30 cellular contexts compared by ENCODE assay signal in the genomic region with DNA sequence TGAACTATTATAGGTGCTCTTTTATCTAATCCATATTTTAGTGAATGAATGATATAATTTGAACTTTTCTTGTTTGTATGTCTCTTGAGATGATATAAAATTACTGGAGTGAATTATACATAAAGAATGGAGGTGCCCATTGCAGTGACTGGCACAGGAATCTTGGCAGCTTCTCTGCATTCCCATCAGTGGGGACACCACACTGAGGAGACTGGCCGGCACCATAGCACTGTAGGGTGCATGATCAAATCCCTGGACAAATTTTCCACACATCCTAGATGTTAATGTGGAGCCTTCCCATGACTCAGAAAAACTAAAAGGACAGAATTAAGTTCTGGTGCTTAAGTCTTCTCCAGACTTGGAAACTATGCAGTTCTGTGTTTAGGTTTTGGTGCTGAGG.
"Had no signal": no experiment of that assay in that cellular context is flagged by ENCODE, and none has a peak within 500 bp of the region (broad histone marks: within the 10 kb centered on the region; RNA-seq: fewer than 3 reads in every experiment).

No MANE protein-coding gene starts in this region.

- DNase-seq: naive thymus-derived CD8-positive, alpha-beta T cell; nephron progenitor cell; occipital lobe; ovary; posterior cingulate gyrus; psoas muscle; right cardiac atrium; right lobe of liver; spleen; stimulated activated CD4-positive, alpha-beta T cell treated with anti-CD3 and anti-CD28 coated beads, Interleukin-12 subunit alpha, Interleukin-12 subunit beta, amount 100 ng/mL, for 4 hours; stimulated activated CD4-positive, alpha-beta T cell treated with anti-CD3 and anti-CD28 coated beads, Interleukin-1b, Interleukin-23, amount 100 ng/mL, for 48 hours; stimulated activated CD4-positive, alpha-beta T cell treated with anti-CD3 and anti-CD28 coated beads, Interleukin-4, amount 100 ng/mL, for 1 hour; stimulated activated CD4-positive, alpha-beta T cell treated with anti-CD3 and anti-CD28 coated beads, Interleukin-4, amount 100 ng/mL, for 4 hours; stimulated activated CD8-positive, alpha-beta memory T cell treated with anti-CD3 and anti-CD28 coated beads, Interleukin-4, amount 100 ng/mL, for 48 hours; stimulated activated naive CD4-positive, alpha-beta T cell; stimulated activated naive CD8-positive, alpha-beta T cell treated with anti-CD3 and anti-CD28 coated beads, Interleukin-15, amount 100 ng/mL, for 72 hours; stimulated activated naive CD8-positive, alpha-beta T cell treated with anti-CD3 and anti-CD28 coated beads, Interleukin-15, Interleukin-2, amounts not matched to agents 100 U/mL and 50 U/mL, for 24 hours; substantia nigra; testis; thyroid gland; trophoblast cell; upper lobe of left lung had no signal

- H3K4me1 ChIP-seq: parathyroid adenoma, psoas muscle, right lobe of liver, spleen, suprapubic skin, testis, thyroid gland, tibial nerve, upper lobe of left lung, vagina had no signal

- H3K9me3 ChIP-seq: ovary, psoas muscle, right lobe of liver, suprapubic skin, testis, thyroid gland, upper lobe of left lung, vagina had no signal

- H3K27me3 ChIP-seq: ovary, right lobe of liver, spleen, suprapubic skin, testis, thyroid gland, upper lobe of left lung, vagina had no signal

- H3K4me3 ChIP-seq: ovary, psoas muscle, right lobe of liver, skin epidermis, smooth muscle cell, spleen, suprapubic skin, testis, thyroid gland, tibial nerve, upper lobe of left lung, vagina had no signal

- H3K36me3 ChIP-seq: ovary, right lobe of liver, spleen, suprapubic skin, thyroid gland, tibial nerve, upper lobe of left lung, vagina had no signal

- ATAC-seq: naive thymus-derived CD8-positive, alpha-beta T cell; natural killer cell treated with Interleukin-12 subunit alpha and Interleukin-12 subunit beta and Interleukin-15 and Interleukin-18, amount 100 ng/mL, for 72 hours; psoas muscle; right cardiac atrium; right lobe of liver; stimulated activated memory B cell treated with anti-CD40 and anti-IgM and Interleukin-4, amounts not matched to agents 10 μg/mL and 1 μg/mL and 100 μg/mL, for 72 hours; stimulated activated naive CD8-positive, alpha-beta T cell treated with anti-CD3 and anti-CD28 coated beads, Interleukin-15, Interleukin-2, amounts not matched to agents 100 U/mL and 50 U/mL, for 24 hours had no signal

- H3K27ac ChIP-seq: ovary, parathyroid adenoma, psoas muscle, right lobe of liver, skin epidermis, spleen, suprapubic skin, testis, thyroid gland, tibial nerve, upper lobe of left lung, vagina had no signal
